8 cellular contexts compared by ENCODE assay signal in the genomic region with DNA sequence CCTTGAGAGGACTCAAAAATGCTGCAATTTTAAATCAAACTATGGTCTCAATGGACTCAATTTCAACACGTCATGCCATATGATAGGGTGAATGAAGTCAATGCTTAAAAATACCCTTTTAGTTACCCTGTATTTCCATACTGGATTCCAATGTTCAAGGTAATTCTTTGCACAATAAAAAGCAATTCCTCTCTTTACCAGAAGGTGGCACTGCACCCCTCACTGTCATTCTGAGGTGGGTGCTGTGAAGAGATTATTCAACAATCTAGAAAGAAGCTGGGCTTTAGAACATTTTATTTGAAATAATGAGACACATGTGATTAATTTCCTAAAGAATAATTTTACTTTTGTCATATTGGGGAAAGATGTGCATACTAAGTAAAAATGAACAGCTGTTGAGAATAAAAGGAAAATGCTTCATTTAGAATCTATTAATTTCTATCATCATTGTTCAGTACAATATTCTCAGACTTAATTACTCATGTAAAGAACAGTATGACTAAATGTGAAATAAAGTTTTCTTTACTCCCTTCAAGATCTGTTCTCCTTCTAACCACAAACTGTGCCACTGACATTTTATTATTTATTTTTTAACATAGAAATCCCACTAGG.
DNase-seq lines count a peak whose midpoint lies in the region; ATAC-seq and TF ChIP-seq lines count a peak whose summit lies in the region.

No MANE protein-coding gene starts in this region.

- H3K27me3 Mint-ChIP-seq in activated naive CD4-positive, alpha-beta T cell treated with anti-CD3 and anti-CD28 coated beads, Interleukin-2, amount 10 ng/mL, durations not matched to agents 7 days and 5 days: no peaks in the 10 kb centered on the region

- no peak for ATAC-seq in gastroesophageal sphincter
- no peak for ATAC-seq in gastrocnemius medialis

- TF ChIP-seq POLR2A in gastroesophageal sphincter (IDR thresholded peaks at IDR 0.05) (no peak), gastrocnemius medialis (IDR thresholded peaks at IDR 0.05) (no peak)

- H3K4me3 Mint-ChIP-seq in activated naive CD4-positive, alpha-beta T cell treated with anti-CD3 and anti-CD28 coated beads, Interleukin-2, amount 10 ng/mL, durations not matched to agents 7 days and 5 days: no peak overlapping the region

- H3K4me3 ChIP-seq in AG04449 (ENCODE audit: low read depth, low read length) (no peak overlapping the region), Loucy (ENCODE audit: low read length, poor library complexity, severe bottlenecking) (no peak overlapping the region), gastroesophageal sphincter (no peak overlapping the region), gastrocnemius medialis (no peak overlapping the region)

- H3K4me1 ChIP-seq in Loucy (ENCODE audit: insufficient read depth, low read length, poor library complexity, severe bottlenecking): no peaks in the 10 kb centered on the region
- no peaks in the 10 kb centered on the region for H3K4me1 ChIP-seq in gastroesophageal sphincter
- no peaks in the 10 kb centered on the region for H3K4me1 ChIP-seq in gastrocnemius medialis

- in situ Hi-C loops in gastrocnemius medialis (cut with MboI; ENCODE audit: low sequenced_read_pairs in 4 of 4): no loop called here

- DNase-seq in AG04449 (ENCODE audit: low read depth, low spot score): no peak
- DNase-seq in GM04504 (ENCODE audit: low read depth): peak; percentile 3
- DNase-seq in HCEC 1CT: peak; percentile 1
- DNase-seq in SW480 (ENCODE audit: low spot score): peak; percentile 4
- no peak for DNase-seq in gastrocnemius medialis
- no peak for DNase-seq in activated naive CD4-positive, alpha-beta T cell treated with anti-CD3 and anti-CD28 coated beads, Interleukin-2, amount 10 ng/mL, durations not matched to agents 7 days and 5 days

- CTCF ChIA-PET in AG04449 (lab: Yijun Ruan, JAX): interaction anchor here (0.6 to 1.0 kb wide), 6 partner anchors 9 to 483 kb away, joined by 3 to 5 read pairs (median 4); no protein-coding TSS in a partner anchor
- CTCF ChIA-PET in activated naive CD4-positive, alpha-beta T cell treated with anti-CD3 and anti-CD28 coated beads, Interleukin-2, amount 10 ng/mL, durations not matched to agents 7 days and 5 days (lab: Charles Lee): interaction anchor here (1.1 to 1.3 kb wide), 2 partner anchors 9 kb away, joined by 3 to 5 read pairs; no protein-coding TSS in a partner anchor

- no peaks in the 10 kb centered on the region for H3K9me2 ChIP-seq in Loucy (replicated peaks; ENCODE audit: low read depth, low read length)

- H3K27me3 ChIP-seq in Loucy (ENCODE audit: insufficient read depth, low read length, poor library complexity, severe bottlenecking) (no peaks in the 10 kb centered on the region), gastroesophageal sphincter (no peaks in the 10 kb centered on the region), gastrocnemius medialis (no peaks in the 10 kb centered on the region)

- 5 to 25% methylated on average over 1 of the region's 1 CpG for WGBS in gastroesophageal sphincter (ENCODE audit: low coverage in 1 of 2), 2 donors

- H3K9ac ChIP-seq in Loucy (ENCODE audit: low read depth, low read length, poor library complexity, severe bottlenecking): no peak overlapping the region

- H3K36me3 ChIP-seq in Loucy (ENCODE audit: insufficient read depth, low read length) (no peaks in the 10 kb centered on the region), gastroesophageal sphincter (no peaks in the 10 kb centered on the region), gastrocnemius medialis (no peaks in the 10 kb centered on the region)

- H3F3A ChIP-seq in Loucy (ENCODE audit: low read depth): no peaks in the 10 kb centered on the region

- no peaks in the 10 kb centered on the region for H3K36me3 Mint-ChIP-seq in activated naive CD4-positive, alpha-beta T cell treated with anti-CD3 and anti-CD28 coated beads, Interleukin-2, amount 10 ng/mL, durations not matched to agents 7 days and 5 days

- H3K9me3 Mint-ChIP-seq in activated naive CD4-positive, alpha-beta T cell treated with anti-CD3 and anti-CD28 coated beads, Interleukin-2, amount 10 ng/mL, durations not matched to agents 7 days and 5 days: no peaks in the 10 kb centered on the region

- no peaks in the 10 kb centered on the region for H4K20me1 ChIP-seq in Loucy (ENCODE audit: insufficient read depth, low read length, poor library complexity, severe bottlenecking)

- no peaks in the 10 kb centered on the region for H3K79me2 ChIP-seq in Loucy (ENCODE audit: insufficient read depth, low read length)

- no peaks in the 10 kb centered on the region for H3K9me3 ChIP-seq in Loucy (ENCODE audit: insufficient read depth, low read depth, low read length)
- no peaks in the 10 kb centered on the region for H3K9me3 ChIP-seq in gastroesophageal sphincter
- no peaks in the 10 kb centered on the region for H3K9me3 ChIP-seq in gastrocnemius medialis

- no peak for TF ChIP-seq EP300 in gastroesophageal sphincter (IDR thresholded peaks at IDR 0.05)

- no peak overlapping the region for H2AFZ ChIP-seq in Loucy (ENCODE audit: low read length)

- H3K27ac ChIP-seq in gastroesophageal sphincter (no peak overlapping the region), gastrocnemius medialis (no peak overlapping the region)

- POLR2A ChIA-PET in AG04449 (lab: Yijun Ruan, JAX): no interaction called here

- no peaks in the 10 kb centered on the region for H3K4me1 Mint-ChIP-seq in activated naive CD4-positive, alpha-beta T cell treated with anti-CD3 and anti-CD28 coated beads, Interleukin-2, amount 10 ng/mL, durations not matched to agents 7 days and 5 days

- intact Hi-C loops in gastrocnemius medialis (cut with DNase I; ENCODE audit: low total_unique reads): no loop called here

- TF ChIP-seq CTCF in AG04449 (IDR thresholded peaks at IDR 0.05; ENCODE audit: insufficient read depth, low read length, missing control alignments): peak; percentile 60
- TF ChIP-seq CTCF in Loucy (conservative IDR thresholded peaks at IDR 0.05; ENCODE audit: low read length): peak; percentile 95
- TF ChIP-seq CTCF in gastroesophageal sphincter (IDR thresholded peaks at IDR 0.05): peak; percentile 28 to 75 (median 70)
- peak in 4 of 5 experiments; percentile 17 to 60 (median 42) for TF ChIP-seq CTCF in gastrocnemius medialis (IDR thresholded peaks at IDR 0.05 in 4 of 5, conservative IDR thresholded peaks at IDR 0.05 in 1 of 5)

- no peak overlapping the region for H3K4me2 ChIP-seq in Loucy (ENCODE audit: low read depth, low read length, poor library complexity, severe bottlenecking)

- H3K27ac Mint-ChIP-seq in activated naive CD4-positive, alpha-beta T cell treated with anti-CD3 and anti-CD28 coated beads, Interleukin-2, amount 10 ng/mL, durations not matched to agents 7 days and 5 days: no peak overlapping the region

Comparison
In these comparisons a context has a peak if more than half of its experiments do, and no peak if none do; other contexts are left out.
1. DNase-seq: peak in GM04504 (single experiment), HCEC 1CT (single experiment) and SW480 (single experiment); none in AG04449 (single experiment), gastrocnemius medialis (0 of 2) and activated naive CD4-positive, alpha-beta T cell treated with anti-CD3 and anti-CD28 coated beads, Interleukin-2, amount 10 ng/mL, durations not matched to agents 7 days and 5 days (single experiment).
2. CTCF ChIP-seq: peak in every context shown above with its lines; median percentile 95 in Loucy; 70 in gastroesophageal sphincter; 60 in AG04449; 42 in gastrocnemius medialis.